Comparison of ENCODE assay signal across 10 cellular contexts in the genomic region with DNA sequence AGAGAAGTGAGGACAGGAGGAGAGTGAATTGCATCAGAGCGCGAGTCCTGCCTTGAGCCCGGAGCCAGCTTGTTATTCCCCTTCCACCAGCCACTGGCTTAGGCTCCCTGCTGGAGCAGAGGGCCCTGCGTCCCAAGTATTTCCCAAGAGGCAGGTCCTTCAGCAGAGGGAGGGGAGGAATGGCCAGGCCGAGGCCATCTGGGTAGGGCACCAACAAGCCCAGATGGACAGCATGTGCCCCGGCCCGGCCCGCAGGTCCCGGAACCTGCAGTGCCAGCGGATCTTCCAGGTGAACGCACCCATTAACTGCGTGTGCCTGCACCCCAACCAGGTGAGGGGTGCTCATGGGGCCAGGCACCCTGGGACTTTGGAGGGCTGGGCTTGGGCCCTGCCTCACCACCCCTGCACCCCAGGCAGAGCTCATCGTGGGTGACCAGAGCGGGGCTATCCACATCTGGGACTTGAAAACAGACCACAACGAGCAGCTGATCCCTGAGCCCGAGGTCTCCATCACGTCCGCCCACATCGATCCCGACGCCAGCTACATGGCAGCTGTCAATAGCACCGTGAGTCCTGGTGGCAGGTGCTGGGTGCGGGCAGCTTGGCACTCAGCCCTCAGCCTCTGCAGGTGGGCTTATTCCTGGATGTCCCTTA. TPM values are rescaled to one million over a fixed set of nuclear protein-coding genes. Genes with fewer than 3 reads are reported as not detected.
DNase-seq lines count a peak whose midpoint lies in the region; ATAC-seq and TF ChIP-seq lines count a peak whose summit lies in the region.
"Had no signal": no experiment of that assay in that cellular context is flagged by ENCODE, and none has a peak within 500 bp of the region (broad histone marks: within the 10 kb centered on the region; RNA-seq: fewer than 3 reads in every experiment).

No MANE protein-coding gene starts in this region.

- peak overlapping the region; percentile 87 for H3K4me3 Mint-ChIP-seq in CD8-positive, alpha-beta T cell
- H3K4me3 Mint-ChIP-seq in HFFc6 = peak overlapping the region; percentile 86; the same call in 1 of the 2 replicates
- H3K4me3 Mint-ChIP-seq in activated CD4-positive, alpha-beta memory T cell treated with anti-CD3 and anti-CD28 coated beads, Interleukin-2, amount 10 ng/mL, durations not matched to agents 7 days and 5 days = peak overlapping the region; percentile 73
- peak overlapping the region in 8 of 10 donors; percentile 61 to 91 (median 84) for H3K4me3 Mint-ChIP-seq in naive thymus-derived CD4-positive, alpha-beta T cell

- no peak for DNase-seq in CD8-positive, alpha-beta T cell
- DNase-seq in HFFc6 (no peak), hepatic stellate cell (ENCODE audit: low spot score) (no peak), suprapubic skin (ENCODE audit: low spot score in 2 of 2) (no peak), esophagus squamous epithelium (lab: John Stamatoyannopoulos, UW) (no peak)
- no peak for DNase-seq in activated CD4-positive, alpha-beta memory T cell treated with anti-CD3 and anti-CD28 coated beads, Interleukin-2, amount 10 ng/mL, durations not matched to agents 7 days and 5 days
- no peak for DNase-seq in naive thymus-derived CD4-positive, alpha-beta T cell
- DNase-seq: heart left ventricle, NCI-H2227 treated with DMSO at 0.1 percent for 48 hours had no signal

- no peak for ATAC-seq in CD8-positive, alpha-beta T cell
- ATAC-seq in naive thymus-derived CD4-positive, alpha-beta T cell = no peak
- no peak for ATAC-seq in HG02870 (IDR thresholded peaks at IDR 0.05; ENCODE audit: unreplicated experiment)

- peaks cover 19% of the 10 kb centered on the region for H3K4me1 Mint-ChIP-seq in CD8-positive, alpha-beta T cell (ENCODE audit: low read depth)
- peaks cover 16% of the 10 kb centered on the region for H3K4me1 Mint-ChIP-seq in HFFc6 (ENCODE audit: low read depth)
- peaks cover 32% of the 10 kb centered on the region for H3K4me1 Mint-ChIP-seq in activated CD4-positive, alpha-beta memory T cell treated with anti-CD3 and anti-CD28 coated beads, Interleukin-2, amount 10 ng/mL, durations not matched to agents 7 days and 5 days
- peaks cover 10 to 31% (median 24%) of the 10 kb centered on the region in 7 donors for H3K4me1 Mint-ChIP-seq in naive thymus-derived CD4-positive, alpha-beta T cell

- H3K4me3 ChIP-seq in CD8-positive, alpha-beta T cell (ENCODE audit: low read depth, low read length) = no peak overlapping the region
- H3K4me3 ChIP-seq in naive thymus-derived CD4-positive, alpha-beta T cell (ENCODE audit: low read length) = no peak overlapping the region
- no peak overlapping the region for H3K4me3 ChIP-seq in suprapubic skin
- no peak overlapping the region for H3K4me3 ChIP-seq in esophagus squamous epithelium

- H3K27me3 Mint-ChIP-seq in CD8-positive, alpha-beta T cell (ENCODE audit: low read depth) = no peaks in the 10 kb centered on the region
- H3K27me3 Mint-ChIP-seq in HFFc6 (ENCODE audit: insufficient read depth) = peaks cover 2% of the 10 kb centered on the region
- H3K27me3 Mint-ChIP-seq in activated CD4-positive, alpha-beta memory T cell treated with anti-CD3 and anti-CD28 coated beads, Interleukin-2, amount 10 ng/mL, durations not matched to agents 7 days and 5 days = peaks cover 4% of the 10 kb centered on the region
- H3K27me3 Mint-ChIP-seq in naive thymus-derived CD4-positive, alpha-beta T cell = peaks cover 0 to 3% (median 0%) of the 10 kb centered on the region in 5 donors

- H3K27ac ChIP-seq in CD8-positive, alpha-beta T cell (ENCODE audit: low read depth, low read length) = no peak overlapping the region
- peak overlapping the region; percentile 97 for H3K27ac ChIP-seq in naive thymus-derived CD4-positive, alpha-beta T cell (ENCODE audit: low read depth, low read length)
- H3K27ac ChIP-seq in suprapubic skin (no peak overlapping the region), esophagus squamous epithelium (no peak overlapping the region)

- no peaks in the 10 kb centered on the region for H3K9me3 Mint-ChIP-seq in CD8-positive, alpha-beta T cell
- H3K9me3 Mint-ChIP-seq in HFFc6 = no peaks in the 10 kb centered on the region
- no peaks in the 10 kb centered on the region for H3K9me3 Mint-ChIP-seq in activated CD4-positive, alpha-beta memory T cell treated with anti-CD3 and anti-CD28 coated beads, Interleukin-2, amount 10 ng/mL, durations not matched to agents 7 days and 5 days
- H3K9me3 Mint-ChIP-seq in naive thymus-derived CD4-positive, alpha-beta T cell = peaks cover 0 to 5% (median 0%) of the 10 kb centered on the region in 11 donors

- TF ChIP-seq POLR2A in suprapubic skin (IDR thresholded peaks at IDR 0.05) (no peak), esophagus squamous epithelium (IDR thresholded peaks at IDR 0.05) (no peak)

- no peak for TF ChIP-seq CTCF in CD8-positive, alpha-beta T cell (IDR thresholded peaks at IDR 0.05)
- TF ChIP-seq CTCF in HFFc6 (IDR thresholded peaks at IDR 0.05) (no peak), suprapubic skin (IDR thresholded peaks at IDR 0.05) (no peak), esophagus squamous epithelium (IDR thresholded peaks at IDR 0.05) (no peak)

- peaks cover 15% of the 10 kb centered on the region for H3K4me1 ChIP-seq in CD8-positive, alpha-beta T cell (ENCODE audit: insufficient read depth, low read length)
- peaks cover 11 to 13% of the 10 kb centered on the region in 2 donors for H3K4me1 ChIP-seq in naive thymus-derived CD4-positive, alpha-beta T cell (ENCODE audit: control insufficient read depth in 2 of 2, insufficient read depth in 2 of 2, low read length in 2 of 2)
- peaks cover 22% of the 10 kb centered on the region for H3K4me1 ChIP-seq in suprapubic skin
- H3K4me1 ChIP-seq in esophagus squamous epithelium = peaks cover 13 to 28% (median 23%) of the 10 kb centered on the region in 3 donors

- H3K27ac Mint-ChIP-seq in CD8-positive, alpha-beta T cell = no peak overlapping the region
- no peak overlapping the region for H3K27ac Mint-ChIP-seq in HFFc6
- H3K27ac Mint-ChIP-seq in activated CD4-positive, alpha-beta memory T cell treated with anti-CD3 and anti-CD28 coated beads, Interleukin-2, amount 10 ng/mL, durations not matched to agents 7 days and 5 days = peak overlapping the region; percentile 72
- H3K27ac Mint-ChIP-seq in naive thymus-derived CD4-positive, alpha-beta T cell = peak overlapping the region in 3 of 9 donors; percentile 26 to 80 (median 55)

- TF ChIP-seq EP300 in suprapubic skin (IDR thresholded peaks at IDR 0.05) = no peak

- POLR2A ChIA-PET in CD8-positive, alpha-beta T cell (lab: Charles Lee) = interaction anchor here (0.6 to 2.8 kb wide), 5 partner anchors 8 to 211 kb away, joined by 4 to 23 read pairs (median 8); a partner anchor contains a TSS
- POLR2A ChIA-PET in activated CD4-positive, alpha-beta memory T cell treated with anti-CD3 and anti-CD28 coated beads, Interleukin-2, amount 10 ng/mL, durations not matched to agents 7 days and 5 days (lab: Charles Lee) = interaction anchor here (1.0 to 4.7 kb wide), 7 partner anchors 9 to 211 kb away, joined by 3 to 43 read pairs (median 10); a partner anchor contains a TSS
- POLR2A ChIA-PET in naive thymus-derived CD4-positive, alpha-beta T cell (lab: Charles Lee) = interaction anchor here (0.7 to 3.7 kb wide), 8 partner anchors 9 to 242 kb away, joined by 3 to 50 read pairs (median 4); a partner anchor contains a TSS

- CTCF ChIA-PET in CD8-positive, alpha-beta T cell (lab: Charles Lee) = no interaction called here
- CTCF ChIA-PET in activated CD4-positive, alpha-beta memory T cell treated with anti-CD3 and anti-CD28 coated beads, Interleukin-2, amount 10 ng/mL, durations not matched to agents 7 days and 5 days (lab: Charles Lee) = interaction anchor here (0.9 to 1.0 kb wide), 3 partner anchors 8 to 52 kb away, joined by 3 read pairs; a partner anchor contains a TSS
- CTCF ChIA-PET in naive thymus-derived CD4-positive, alpha-beta T cell (lab: Charles Lee) = interaction anchor here (0.6 to 1.2 kb wide), 2 partner anchors 12 to 467 kb away, joined by 3 to 4 read pairs; no protein-coding TSS in a partner anchor

- H3K36me3 Mint-ChIP-seq in CD8-positive, alpha-beta T cell = peaks cover 28% of the 10 kb centered on the region
- H3K36me3 Mint-ChIP-seq in HFFc6 (ENCODE audit: low read depth) = peaks cover 11% of the 10 kb centered on the region; the same call in 1 of the 2 replicates
- H3K36me3 Mint-ChIP-seq in activated CD4-positive, alpha-beta memory T cell treated with anti-CD3 and anti-CD28 coated beads, Interleukin-2, amount 10 ng/mL, durations not matched to agents 7 days and 5 days (ENCODE audit: low read depth) = peaks cover 22% of the 10 kb centered on the region
- H3K36me3 Mint-ChIP-seq in naive thymus-derived CD4-positive, alpha-beta T cell = peaks cover 0 to 11% (median 6%) of the 10 kb centered on the region in 5 donors

- 92% methylated on average over 16 of the region's 23 CpGs for WGBS in suprapubic skin
- 93% methylated on average over 3 of the region's 23 CpGs; no CpG with 5 or more reads in 1 of the 2 donors for WGBS in esophagus squamous epithelium, 2 donors

- no peaks in the 10 kb centered on the region for H3K9me3 ChIP-seq in CD8-positive, alpha-beta T cell (ENCODE audit: low read length)
- H3K9me3 ChIP-seq in naive thymus-derived CD4-positive, alpha-beta T cell (ENCODE audit: control insufficient read depth in 2 of 3, low read length in 3 of 3) = no peaks in the 10 kb centered on the region
- no peaks in the 10 kb centered on the region for H3K9me3 ChIP-seq in suprapubic skin
- H3K9me3 ChIP-seq in esophagus squamous epithelium = no peaks in the 10 kb centered on the region
- H3K9me3 ChIP-seq: heart left ventricle had no signal

- peaks cover 16% of the 10 kb centered on the region for H3K36me3 ChIP-seq in CD8-positive, alpha-beta T cell (ENCODE audit: insufficient read depth, low read length)
- peaks cover 0 to 37% (median 9%) of the 10 kb centered on the region in 3 experiments for H3K36me3 ChIP-seq in naive thymus-derived CD4-positive, alpha-beta T cell (ENCODE audit: control insufficient read depth in 2 of 3, insufficient read depth in 3 of 3, low read length in 3 of 3)
- H3K36me3 ChIP-seq in suprapubic skin = peaks cover 34% of the 10 kb centered on the region
- peaks cover 14 to 43% (median 25%) of the 10 kb centered on the region in 3 donors for H3K36me3 ChIP-seq in esophagus squamous epithelium

- no peaks in the 10 kb centered on the region for H3K27me3 ChIP-seq in CD8-positive, alpha-beta T cell (ENCODE audit: insufficient read depth, low read length)
- H3K27me3 ChIP-seq in naive thymus-derived CD4-positive, alpha-beta T cell (ENCODE audit: control insufficient read depth in 2 of 2, insufficient read depth in 2 of 2, low read length in 2 of 2) = no peaks in the 10 kb centered on the region
- H3K27me3 ChIP-seq in suprapubic skin = no peaks in the 10 kb centered on the region
- no peaks in the 10 kb centered on the region for H3K27me3 ChIP-seq in esophagus squamous epithelium
- H3K27me3 ChIP-seq: heart left ventricle had no signal

- intact Hi-C loops in CD8-positive, alpha-beta T cell (cut with DNase I, micrococcal nuclease) = loop anchor here (5.0 kb wide), 3 partner anchors 45 to 435 kb away; a partner anchor contains a TSS
- intact Hi-C loops in naive thymus-derived CD4-positive, alpha-beta T cell (cut with micrococcal nuclease) = loop anchor here (5.0 to 10.0 kb wide), 2 partner anchors 50 to 58 kb away; a partner anchor contains a TSS
- intact Hi-C loops in esophagus squamous epithelium (cut with DNase I) = no loop called here

RNA-seq across cellular contexts. Expression of a gene that starts 1.7 kb away (rescaled TPM):
- total RNA-seq in CD8-positive, alpha-beta T cell = 10 to 100 TPM; 29.9 to 30.8 TPM
- 10 to 100 TPM; 32.7 to 39.4 (median 37.5) TPM for total RNA-seq in HFFc6 (2021; fragmentation: NEBNext Ultra II Directional; extraction: Animal tissue kit (Norgen Biotek cat#: 25700))
- total RNA-seq in activated CD4-positive, alpha-beta memory T cell treated with anti-CD3 and anti-CD28 coated beads, Interleukin-2, amount 10 ng/mL, durations not matched to agents 7 days and 5 days = 10 to 100 TPM; 32.6 to 33.7 TPM
- 10 to 100 TPM; 25.1 to 41.2 (median 35.5) TPM for total RNA-seq in naive thymus-derived CD4-positive, alpha-beta T cell
- 10 to 100 TPM; 20.7 to 36.4 TPM for polyA plus RNA-seq in naive thymus-derived CD4-positive, alpha-beta T cell
- 10 to 100 TPM; 52.3 to 69.5 (median 55.1) TPM for total RNA-seq in suprapubic skin
- total RNA-seq in esophagus squamous epithelium = 10 to 100 TPM; 33.1 to 48.8 (median 42.8) TPM

RNA-seq across cellular contexts. Expression of a gene that starts 3.8 kb away (rescaled TPM):
- total RNA-seq in CD8-positive, alpha-beta T cell = 1 to 10 TPM; 2.1 to 6.1 TPM
- total RNA-seq in HFFc6 (2021; fragmentation: NEBNext Ultra II Directional; extraction: Animal tissue kit (Norgen Biotek cat#: 25700)) = 1 to 10 TPM; 1.1 to 2.6 (median 1.8) TPM
- 10 to 100 TPM; 10.3 to 12.5 TPM for total RNA-seq in activated CD4-positive, alpha-beta memory T cell treated with anti-CD3 and anti-CD28 coated beads, Interleukin-2, amount 10 ng/mL, durations not matched to agents 7 days and 5 days
- 10 to 100 TPM in 4 of 5 experiments, 1 to 10 TPM in 1; 5.7 to 44.3 (median 16.0) TPM for total RNA-seq in naive thymus-derived CD4-positive, alpha-beta T cell
- under 1 TPM in 1 of 2 donors, not detected in 1; 0.22 TPM for polyA plus RNA-seq in naive thymus-derived CD4-positive, alpha-beta T cell
- total RNA-seq in suprapubic skin (1 to 10 TPM; 2.2 to 10.0 (median 3.2) TPM), esophagus squamous epithelium (1 to 10 TPM in 3 of 4 donors, not detected in 1; 1.1 to 2.0 (median 1.6) TPM)

RNA-seq across cellular contexts. Expression of a gene that starts 7.7 kb away (rescaled TPM):
- 1 to 10 TPM; 7.7 TPM for total RNA-seq in CD8-positive, alpha-beta T cell
- 10 to 100 TPM; 12.8 to 17.8 (median 15.1) TPM for total RNA-seq in HFFc6 (2021; fragmentation: NEBNext Ultra II Directional; extraction: Animal tissue kit (Norgen Biotek cat#: 25700))
- 10 to 100 TPM; 17.9 to 19.2 TPM for total RNA-seq in activated CD4-positive, alpha-beta memory T cell treated with anti-CD3 and anti-CD28 coated beads, Interleukin-2, amount 10 ng/mL, durations not matched to agents 7 days and 5 days
- total RNA-seq in naive thymus-derived CD4-positive, alpha-beta T cell = 10 to 100 TPM in 3 of 5 experiments, 1 to 10 TPM in 2; 7.7 to 26.5 (median 20.4) TPM
- 10 to 100 TPM in 1 of 2 donors, 1 to 10 TPM in 1; 6.0 to 12.9 TPM for polyA plus RNA-seq in naive thymus-derived CD4-positive, alpha-beta T cell
- 1 to 10 TPM; 6.8 to 9.5 (median 7.6) TPM for total RNA-seq in suprapubic skin
- 10 to 100 TPM in 1 of 4 donors, 1 to 10 TPM in 3; 5.5 to 14.2 (median 7.4) TPM for total RNA-seq in esophagus squamous epithelium

RNA-seq across cellular contexts. Expression of a gene that starts 10.5 kb away (rescaled TPM):
- total RNA-seq in CD8-positive, alpha-beta T cell = under 1 TPM; 0.06 to 0.08 TPM
- under 1 TPM; 0.06 to 0.56 (median 0.11) TPM for total RNA-seq in HFFc6 (2021; fragmentation: NEBNext Ultra II Directional; extraction: Animal tissue kit (Norgen Biotek cat#: 25700))
- total RNA-seq in activated CD4-positive, alpha-beta memory T cell treated with anti-CD3 and anti-CD28 coated beads, Interleukin-2, amount 10 ng/mL, durations not matched to agents 7 days and 5 days = 1 to 10 TPM in 1 of 2 experiments, under 1 TPM in 1; 0.18 to 1.4 TPM
- total RNA-seq in naive thymus-derived CD4-positive, alpha-beta T cell = under 1 TPM in 1 of 5 experiments, not detected in 4; 0.19 TPM
- polyA plus RNA-seq in naive thymus-derived CD4-positive, alpha-beta T cell = not detected
- 1 to 10 TPM in 1 of 4 donors, under 1 TPM in 3; 0.49 to 1.5 (median 0.78) TPM for total RNA-seq in suprapubic skin
- under 1 TPM in 2 of 4 donors, not detected in 2; 0.04 to 0.38 TPM for total RNA-seq in esophagus squamous epithelium

RNA-seq across cellular contexts. Expression of a gene that starts 16.5 kb away (rescaled TPM):
- total RNA-seq in CD8-positive, alpha-beta T cell = 10 to 100 TPM; 36.3 to 37.5 TPM
- 10 to 100 TPM; 15.8 to 19.8 (median 16.7) TPM for total RNA-seq in HFFc6 (2021; fragmentation: NEBNext Ultra II Directional; extraction: Animal tissue kit (Norgen Biotek cat#: 25700))
- total RNA-seq in activated CD4-positive, alpha-beta memory T cell treated with anti-CD3 and anti-CD28 coated beads, Interleukin-2, amount 10 ng/mL, durations not matched to agents 7 days and 5 days = 10 to 100 TPM; 26.3 to 29.4 TPM
- 10 to 100 TPM; 31.3 to 45.6 (median 36.8) TPM for total RNA-seq in naive thymus-derived CD4-positive, alpha-beta T cell
- polyA plus RNA-seq in naive thymus-derived CD4-positive, alpha-beta T cell = 10 to 100 TPM; 12.6 to 25.6 TPM
- total RNA-seq in suprapubic skin (10 to 100 TPM; 42.1 to 79.3 (median 54.2) TPM), esophagus squamous epithelium (10 to 100 TPM; 16.8 to 25.6 (median 19.2) TPM)
